In the genomic region with DNA sequence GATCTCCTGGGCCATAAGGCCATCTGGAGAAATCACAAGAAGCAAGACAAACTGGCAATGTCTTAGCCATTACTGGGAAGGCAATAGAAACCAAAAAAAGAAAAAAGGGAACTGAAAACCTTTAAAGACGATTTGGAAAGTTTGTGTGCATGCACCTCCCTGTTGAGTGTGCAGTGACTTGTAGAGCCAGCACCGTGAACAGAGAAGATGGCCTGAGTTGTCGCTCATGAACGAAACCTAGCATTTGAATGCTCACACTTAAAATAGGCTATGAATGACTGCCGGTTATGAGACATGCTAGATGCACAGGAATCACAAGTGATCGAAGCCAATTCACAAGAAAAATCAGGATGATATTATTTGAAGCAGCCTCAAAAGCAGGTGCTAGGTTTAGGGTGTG, we compare ENCODE assay signal across 10 cellular contexts.
A peak's percentile ranks its signal among the peaks of the same experiment; 100 is the strongest.
DNase-seq lines count a peak whose midpoint lies in the region; ATAC-seq and TF ChIP-seq lines count a peak whose summit lies in the region.
"Had no signal": no experiment of that assay in that cellular context is flagged by ENCODE, and none has a peak within 500 bp of the region (broad histone marks: within the 10 kb centered on the region; RNA-seq: fewer than 3 reads in every experiment).

No MANE protein-coding gene starts in this region.

- ATAC-seq in GM19455 (IDR thresholded peaks at IDR 0.05; ENCODE audit: unreplicated experiment) (peak; percentile 81), HG03060 (IDR thresholded peaks at IDR 0.05; ENCODE audit: low read depth, unreplicated experiment) (peak; percentile 78)

- peaks cover 12% of the 10 kb centered on the region for H3K9me3 ChIP-seq in OCI-LY1 (ENCODE audit: low read length)

- H3F3A ChIP-seq in OCI-LY1 (ENCODE audit: insufficient read depth, low read length) = no peaks in the 10 kb centered on the region

- TF ChIP-seq CTCF in GM06990 (IDR thresholded peaks at IDR 0.05; ENCODE audit: insufficient read depth, low read length, poor library complexity, severe bottlenecking) (no peak), OCI-LY1 (IDR thresholded peaks at IDR 0.05; ENCODE audit: low read length) (no peak)

- DNase-seq in GM06990 (ENCODE audit: extremely low read depth, insufficient read length) (peak; percentile 72), globus pallidus (ENCODE audit: low spot score) (no peak), NCI-H1694 treated with DMSO at 0.1 percent for 48 hours (lab: John Stamatoyannopoulos, UW) (no peak), DMS114 treated with DMSO at 0.1 percent for 48 hours (lab: John Stamatoyannopoulos, UW; ENCODE audit: unreplicated experiment) (no peak)
- no peak for DNase-seq in effector CD8-positive, alpha-beta T cell (lab: John Stamatoyannopoulos, UW)
- DNase-seq: GM23248, NCI-H2107 had no signal

- H3K36me3 ChIP-seq in GM06990 (ENCODE audit: control insufficient read depth, insufficient read depth, low read length) (no peaks in the 10 kb centered on the region), OCI-LY1 (ENCODE audit: insufficient read depth, low read length) (no peaks in the 10 kb centered on the region)

- peak overlapping the region; percentile 79 for H3K27ac ChIP-seq in OCI-LY1 (ENCODE audit: low read depth, low read length, poor library complexity, severe bottlenecking)
- H3K27ac ChIP-seq: GM23248 had no signal

- peaks cover 18% of the 10 kb centered on the region for H3K4me1 ChIP-seq in OCI-LY1 (ENCODE audit: insufficient read depth, low read length, severe bottlenecking)

- no peaks in the 10 kb centered on the region for H4K20me1 ChIP-seq in OCI-LY1 (ENCODE audit: insufficient read depth, low read length)

- no peaks in the 10 kb centered on the region for H3K79me2 ChIP-seq in OCI-LY1 (ENCODE audit: insufficient read depth, low read length)

- H3K27me3 ChIP-seq in GM06990 (replicated peaks; ENCODE audit: control insufficient read depth, insufficient read depth, low read length) = no peaks in the 10 kb centered on the region
- no peaks in the 10 kb centered on the region for H3K27me3 ChIP-seq in OCI-LY1 (ENCODE audit: insufficient read depth, low read length)

- no peak overlapping the region for H3K9ac ChIP-seq in OCI-LY1 (ENCODE audit: low read length)
- H3K9ac ChIP-seq: GM23248 had no signal

- no peak overlapping the region for H3K4me3 ChIP-seq in GM06990 (replicated peaks; ENCODE audit: low read depth, low read length)
- no peak overlapping the region for H3K4me3 ChIP-seq in OCI-LY1 (ENCODE audit: low read depth, low read length, poor library complexity, severe bottlenecking)
- H3K4me3 ChIP-seq: GM23248 had no signal

- H2AFZ ChIP-seq in OCI-LY1 (ENCODE audit: low read length) = no peak overlapping the region
- H2AFZ ChIP-seq: GM23248 had no signal

- H3K4me2 ChIP-seq in OCI-LY1 (ENCODE audit: low read length) = peak overlapping the region; percentile 28

- no peaks in the 10 kb centered on the region for H3K9me2 ChIP-seq in OCI-LY1 (ENCODE audit: low read depth, low read length)
